In the genomic region with DNA sequence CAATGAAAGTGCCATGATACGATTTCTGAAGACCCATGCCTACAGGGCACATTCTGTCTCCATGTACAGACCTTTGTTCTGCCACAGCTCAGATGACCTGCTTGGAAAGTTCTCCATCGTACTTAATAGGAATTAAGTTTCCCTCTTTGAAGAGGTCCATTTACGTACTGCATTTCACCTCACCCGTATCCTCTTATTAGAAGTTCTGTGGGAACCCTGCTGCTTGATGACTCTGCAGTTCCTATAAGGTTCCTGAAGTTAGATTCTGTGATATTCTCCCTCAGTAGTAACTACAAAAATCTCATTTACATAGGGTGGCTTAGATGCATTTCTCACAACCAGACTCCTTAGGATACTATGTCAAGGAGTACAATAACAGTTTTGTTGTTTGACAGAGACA, we compare ENCODE assay signal across 19 cellular contexts.
"Had no signal": no experiment of that assay in that cellular context is flagged by ENCODE, and none has a peak within 500 bp of the region (broad histone marks: within the 10 kb centered on the region; RNA-seq: fewer than 3 reads in every experiment).

No MANE protein-coding gene starts in this region.

- H3K9me3 ChIP-seq: heart left ventricle, spleen had no signal

- H3K27ac ChIP-seq: coronary artery, foreskin keratinocyte, heart left ventricle, spleen had no signal

- ATAC-seq: foreskin keratinocyte; heart left ventricle; left ventricle myocardium superior; sciatic nerve; stimulated activated naive B cell treated with anti-CD40 and anti-IgM and Interleukin-4, amounts not matched to agents 10 μg/mL and 1 μg/mL and 100 μg/mL, for 72 hours had no signal

- H3K27me3 ChIP-seq: foreskin keratinocyte, heart left ventricle, spleen had no signal

- H3K4me1 ChIP-seq: foreskin keratinocyte had no signal

- DNase-seq: effector CD4-positive, alpha-beta T cell; endodermal cell; erythroblast; foreskin keratinocyte; heart left ventricle; hippocampal formation; left colon; left ventricle myocardium superior; mesenchymal stem cell; naive B cell; spleen; stimulated activated CD4-positive, alpha-beta T cell treated with anti-CD3 and anti-CD28 coated beads, Interleukin-15, amount 100 ng/mL, for 24 hours; stimulated activated CD4-positive, alpha-beta T cell treated with anti-CD3 and anti-CD28 coated beads, Interleukin-1b, Interleukin-23, amount 100 ng/mL, for 48 hours; stimulated activated CD4-positive, alpha-beta T cell treated with anti-CD3 and anti-CD28 coated beads, Interleukin-4, amount 100 ng/mL, for 24 hours; stimulated activated naive B cell treated with anti-CD40 and anti-IgM and Interleukin-4, amounts not matched to agents 10 μg/mL and 1 μg/mL and 100 μg/mL, for 72 hours; trophoblast cell had no signal

- H3K4me3 ChIP-seq: coronary artery, heart left ventricle, lung, spleen had no signal
